Comparison of ENCODE assay signal across 8 cellular contexts in the genomic region with DNA sequence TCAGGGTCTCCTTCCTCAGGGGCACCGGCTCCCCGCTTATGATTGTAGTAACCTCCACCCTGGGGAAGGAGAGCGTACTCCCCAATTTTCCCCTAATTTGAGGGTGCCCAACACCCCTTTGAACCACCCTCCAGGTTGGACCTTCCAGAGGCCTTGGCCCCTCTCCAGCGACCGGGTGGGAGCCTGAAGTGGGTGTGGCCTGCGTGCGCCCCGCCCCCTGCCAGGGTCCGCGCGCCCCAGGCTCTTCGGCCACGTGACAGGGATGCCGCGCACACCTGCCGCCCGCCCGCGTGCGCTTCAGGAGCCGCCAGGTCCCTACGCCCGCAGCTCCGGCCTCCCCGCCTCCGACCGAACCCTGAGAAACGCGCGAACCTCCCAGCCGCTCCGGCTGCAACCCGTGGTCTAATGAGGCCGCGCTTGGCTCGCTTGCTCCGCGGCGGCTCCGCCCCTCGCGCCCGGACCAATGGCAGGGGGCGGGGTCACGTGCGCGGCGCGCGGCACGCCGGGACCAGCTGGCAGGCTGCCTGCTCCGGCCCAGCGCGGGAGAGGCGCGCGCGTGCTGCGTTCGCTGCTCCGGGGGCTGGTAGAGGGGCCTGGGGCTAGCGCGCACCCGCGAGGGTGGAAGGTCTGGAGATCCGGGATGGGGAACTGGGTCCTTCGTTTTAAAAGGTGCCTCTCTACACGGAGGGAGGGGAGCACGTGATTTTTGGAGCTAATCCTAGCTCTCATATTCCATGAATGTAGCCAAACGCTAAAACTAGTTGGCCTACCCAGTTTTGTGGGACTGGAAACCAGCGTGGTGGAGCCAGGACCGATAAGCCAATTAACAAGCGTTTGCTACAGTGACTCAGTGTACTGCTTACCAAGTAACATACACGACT. TPM values are rescaled to one million over a fixed set of nuclear protein-coding genes. Genes with fewer than 3 reads are reported as not detected.
DNase-seq lines count a peak whose midpoint lies in the region; ATAC-seq, FAIRE-seq and TF ChIP-seq lines count a peak whose summit lies in the region.

A gene (minus strand): TSS at position 404 of the 881 bp plus-strand sequence. CDS start 618 bp downstream, outside the sequence.

- intact Hi-C loops in HepG2 (cut with micrococcal nuclease; ENCODE audit: unreplicated experiment) = no loop called here

- no peak within 1 kb of the TSS for H2AFZ ChIP-seq in HepG2 (ENCODE audit: low read length)

- H3K27me3 ChIP-seq in HepG2 (ENCODE audit: control insufficient read depth in 1 of 2, insufficient read depth in 2 of 2, low read length in 2 of 2) = no peaks in the 10 kb centered on the region

- TF ChIP-seq RAD21 in HepG2 (CRISPR knock-in tag; IDR thresholded peaks at IDR 0.05) = peak; percentile 60; the same call in 1 of the 2 replicates

- H3K9ac ChIP-seq in HepG2 (ENCODE audit: insufficient read depth, low read depth, low read length) = peak within 1 kb of the TSS; percentile 60

- no peak for FAIRE-seq in HepG2 (lab: Jason Lieb, UNC)

- ATAC-seq in HG03469 (IDR thresholded peaks at IDR 0.05; ENCODE audit: unreplicated experiment) = peak; percentile 45
- peak; percentile 79 for ATAC-seq in HepG2

- POLR2A ChIA-PET in HepG2 (lab: Yijun Ruan, JAX) = interaction anchor here (0.6 to 2.0 kb wide), 12 partner anchors 10 to 526 kb away, joined by 3 to 21 read pairs (median 3); a partner anchor contains a TSS

- no peak; the same call in 1 of the 2 replicates for TF ChIP-seq CTCF in HepG2 (CRISPR knock-in tag; IDR thresholded peaks at IDR 0.05)

- H3K9me3 ChIP-seq in HepG2 (ENCODE audit: low read length) = no peaks in the 10 kb centered on the region

- TF ChIP-seq EP300 in HepG2 (IDR thresholded peaks at IDR 0.05; ENCODE audit: low read depth in 2 of 2, low read length in 2 of 2) = peak in 1 of 2 experiments; percentile 48; a peak in 2 of 4 replicates
- TF ChIP-seq EP300 in HepG2 (CRISPR knock-in tag; IDR thresholded peaks at IDR 0.05; ENCODE audit: borderline replicate concordance) = 0 out of 2 replicates have a peak, but pooled peaks have one; percentile 15

- peaks cover 11% of the 10 kb centered on the region for H3K79me2 ChIP-seq in HepG2 (ENCODE audit: insufficient read depth, low read length)

- in situ Hi-C loops in GM18951 (cut with MboI; ENCODE audit: low sequenced_read_pairs, unreplicated experiment) (no loop called here), HepG2 (cut with HindIII; ENCODE audit: extremely low pct_ligation_motif_present, low pct_unique_long_range_greater_than_20kb) (no loop called here)

- H4K20me1 ChIP-seq in HepG2 (ENCODE audit: insufficient read depth, low read length) = no peaks in the 10 kb centered on the region

- peak within 1 kb of the TSS; percentile 76 for H3K27ac ChIP-seq in HepG2 (ENCODE audit: extremely low read length, insufficient read depth, low read length)

- H3K36me3 ChIP-seq in HepG2 (replicated peaks in 1 of 2; ENCODE audit: control insufficient read depth in 1 of 2, insufficient read depth in 2 of 2, low read length in 2 of 2) = peaks cover 5 to 36% of the 10 kb centered on the region in 2 experiments; a peak in 4 of 5 replicates

- CTCF ChIA-PET in HepG2 (lab: Yijun Ruan, JAX; ENCODE audit: low intra/inter-chr PET ratio, low total read pairs) = no interaction called here

- peak; percentile 97 for DNase-seq in AG08395 (ENCODE audit: low spot score)
- peak; percentile 37 for DNase-seq in NCI-H526 treated with DMSO at 0.1 percent for 48 hours (lab: John Stamatoyannopoulos, UW)
- DNase-seq in activated CD4-positive, alpha-beta T cell treated with anti-CD3 and anti-CD28 coated beads, Interleukin-2, amount 50 U/mL, for 1 hour = peak; percentile 86
- DNase-seq in dedifferentiated amniotic fluid mesenchymal stem cell (ENCODE audit: extremely low spot score) = peak; percentile 54
- peak; percentile 75 for DNase-seq in HepG2 (ENCODE audit: low spot score)
- peak; percentile 90 for DNase-seq in stimulated activated CD4-positive, alpha-beta T cell treated with anti-CD3 and anti-CD28 coated beads, Interleukin-4, amount 100 ng/mL, for 1 hour

- BruUV-seq in HepG2 (replicated peaks; lab: Mats Ljungman, UMichigan) = no TSS peak

- WGBS in HepG2 (ENCODE audit: low lambda C conversion rate) = 5% methylated on average over 44 of the region's 75 CpGs

- peaks cover 42% of the 10 kb centered on the region for H3K4me1 ChIP-seq in HepG2 (ENCODE audit: insufficient read depth, low read length)

- TF ChIP-seq POLR2A in GM18951 (IDR thresholded peaks at IDR 0.05; ENCODE audit: extremely low read depth, insufficient read depth, insufficient read length) = peak; percentile 94
- peak; percentile 65 to 84 for TF ChIP-seq POLR2A in HepG2 (IDR thresholded peaks at IDR 0.05; ENCODE audit: insufficient read depth in 1 of 2, low read depth in 2 of 2, low read length in 2 of 2)

- H3K4me3 ChIP-seq in HepG2 (replicated peaks in 1 of 3; ENCODE audit: insufficient read depth in 1 of 3, low read depth in 2 of 3, low read length in 3 of 3) = peak within 1 kb of the TSS; percentile 45 to 66 (median 52); a peak in 5 of 6 replicates

- peak within 1 kb of the TSS; percentile 70 for H3K4me2 ChIP-seq in HepG2 (ENCODE audit: low read depth, low read length)

TF ChIP-seq in HepG2, 621 proteins besides CTCF, POLR2A, EP300 and RAD21 (continues in another document):
- TF ChIP-seq ZNF709 (CRISPR knock-in tag; IDR thresholded peaks at IDR 0.05) (peak; percentile 98), BORCS8-MEF2B (CRISPR knock-in tag; IDR thresholded peaks at IDR 0.05) (peak; percentile 99), EED (CRISPR knock-in tag; IDR thresholded peaks at IDR 0.05) (peak; percentile 98), DR1 (CRISPR knock-in tag; IDR thresholded peaks at IDR 0.05) (peak; percentile 89; the same call in 1 of the 2 replicates), PHB2 (IDR thresholded peaks at IDR 0.05; ENCODE audit: partially characterized antibody) (no peak)
- TF ChIP-seq, protein P1, sequence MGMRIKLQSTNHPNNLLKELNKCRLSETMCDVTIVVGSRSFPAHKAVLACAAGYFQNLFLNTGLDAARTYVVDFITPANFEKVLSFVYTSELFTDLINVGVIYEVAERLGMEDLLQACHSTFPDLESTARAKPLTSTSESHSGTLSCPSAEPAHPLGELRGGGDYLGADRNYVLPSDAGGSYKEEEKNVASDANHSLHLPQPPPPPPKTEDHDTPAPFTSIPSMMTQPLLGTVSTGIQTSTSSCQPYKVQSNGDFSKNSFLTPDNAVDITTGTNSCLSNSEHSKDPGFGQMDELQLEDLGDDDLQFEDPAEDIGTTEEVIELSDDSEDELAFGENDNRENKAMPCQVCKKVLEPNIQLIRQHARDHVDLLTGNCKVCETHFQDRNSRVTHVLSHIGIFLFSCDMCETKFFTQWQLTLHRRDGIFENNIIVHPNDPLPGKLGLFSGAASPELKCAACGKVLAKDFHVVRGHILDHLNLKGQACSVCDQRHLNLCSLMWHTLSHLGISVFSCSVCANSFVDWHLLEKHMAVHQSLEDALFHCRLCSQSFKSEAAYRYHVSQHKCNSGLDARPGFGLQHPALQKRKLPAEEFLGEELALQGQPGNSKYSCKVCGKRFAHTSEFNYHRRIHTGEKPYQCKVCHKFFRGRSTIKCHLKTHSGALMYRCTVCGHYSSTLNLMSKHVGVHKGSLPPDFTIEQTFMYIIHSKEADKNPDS (CRISPR knock-in tag; IDR thresholded peaks at IDR 0.05) = no peak; the same call in 1 of the 2 replicates
- TF ChIP-seq, protein P2, sequence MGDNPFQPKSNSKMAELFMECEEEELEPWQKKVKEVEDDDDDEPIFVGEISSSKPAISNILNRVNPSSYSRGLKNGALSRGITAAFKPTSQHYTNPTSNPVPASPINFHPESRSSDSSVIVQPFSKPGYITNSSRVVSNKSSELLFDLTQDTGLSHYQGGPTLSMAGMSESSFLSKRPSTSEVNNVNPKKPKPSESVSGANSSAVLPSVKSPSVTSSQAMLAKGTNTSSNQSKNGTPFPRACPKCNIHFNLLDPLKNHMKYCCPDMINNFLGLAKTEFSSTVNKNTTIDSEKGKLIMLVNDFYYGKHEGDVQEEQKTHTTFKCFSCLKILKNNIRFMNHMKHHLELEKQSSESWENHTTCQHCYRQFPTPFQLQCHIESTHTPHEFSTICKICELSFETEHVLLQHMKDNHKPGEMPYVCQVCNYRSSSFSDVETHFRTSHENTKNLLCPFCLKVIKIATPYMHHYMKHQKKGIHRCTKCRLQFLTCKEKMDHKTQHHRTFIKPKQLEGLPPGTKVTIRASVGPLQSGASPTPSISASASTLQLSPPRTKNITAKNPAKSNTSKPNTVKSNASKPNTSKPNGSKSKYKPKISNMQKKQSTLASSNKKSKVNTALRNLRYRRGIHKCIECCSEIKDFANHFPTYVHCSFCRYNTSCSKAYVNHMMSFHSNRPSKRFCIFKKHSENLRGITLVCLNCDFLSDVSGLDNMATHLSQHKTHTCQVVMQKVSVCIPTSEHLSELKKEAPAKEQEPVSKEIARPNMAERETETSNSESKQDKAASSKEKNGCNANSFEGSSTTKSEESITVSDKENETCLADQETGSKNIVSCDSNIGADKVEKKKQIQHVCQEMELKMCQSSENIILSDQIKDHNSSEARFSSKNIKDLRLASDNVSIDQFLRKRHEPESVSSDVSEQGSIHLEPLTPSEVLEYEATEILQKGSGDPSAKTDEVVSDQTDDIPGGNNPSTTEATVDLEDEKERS (CRISPR knock-in tag; IDR thresholded peaks at IDR 0.05) = peak; percentile 81; the same call in 1 of the 2 replicates

RNA-seq across cellular contexts. Expression of the gene that starts here (rescaled TPM):
- 20.8 and 28.1 TPM in 2 replicates for total RNA-seq in HepG2 (2016; rRNA removed; fragmentation: Illumina TruSeq; extraction: Trizol)
- total RNA-seq in HepG2 (2016; cell fraction: cytosol; rRNA removed; fragmentation: Illumina TruSeq; extraction: Trizol; ENCODE audit: low read depth) = 7.3 and 8.2 TPM in 2 replicates
- 20.3 and 27.3 TPM in 2 replicates for total RNA-seq in HepG2 (2016; cell fraction: insoluble cytoplasmic fraction; rRNA removed; fragmentation: Illumina TruSeq; extraction: Trizol)
- 21.0 and 23.1 TPM in 2 replicates for total RNA-seq in HepG2 (2016; cell fraction: membrane; rRNA removed; fragmentation: Illumina TruSeq; extraction: Trizol)
- 36.0 and 41.8 TPM in 2 replicates for total RNA-seq in HepG2 (2016; cell fraction: nucleus; rRNA removed; fragmentation: Illumina TruSeq; extraction: Trizol)
- 8.6 and 9.3 TPM in 2 replicates for polyA plus RNA-seq in HepG2 (2011; rRNA removed)
- polyA plus RNA-seq in HepG2 (2011; cell fraction: cytosol; rRNA removed) = 6.1 and 7.7 TPM in 2 replicates
- 13.7 and 15.2 TPM in 2 replicates for polyA plus RNA-seq in HepG2 (2011; cell fraction: nucleus; rRNA removed)
- polyA plus RNA-seq in HepG2 (2012) = 14.0 and 17.1 TPM in 2 replicates
- polyA plus RNA-seq in HepG2 (2016; cell fraction: cytosol; fragmentation: Illumina TruSeq; extraction: Trizol; ENCODE audit: low read depth) = 4.4 and 4.5 TPM in 2 replicates
- 24.5 and 29.9 TPM in 2 replicates for polyA plus RNA-seq in HepG2 (2016; cell fraction: insoluble cytoplasmic fraction; fragmentation: Illumina TruSeq; extraction: Trizol; ENCODE audit: low read depth)
- 14.7 and 14.9 TPM in 2 replicates for polyA plus RNA-seq in HepG2 (2016; cell fraction: membrane; fragmentation: Illumina TruSeq; extraction: Trizol; ENCODE audit: low read depth)
- 46.8 and 52.4 TPM in 2 replicates for polyA plus RNA-seq in HepG2 (2016; cell fraction: nucleus; fragmentation: Illumina TruSeq; extraction: Trizol; ENCODE audit: insufficient read depth, low read depth)
- 15.6 and 23.7 TPM in 2 replicates for polyA minus RNA-seq in HepG2 (2011; rRNA and poly(A)+ RNA removed; ENCODE audit: low replicate concordance)
- 11.4 and 13.1 TPM in 2 replicates for polyA minus RNA-seq in HepG2 (2011; cell fraction: cytosol; rRNA and poly(A)+ RNA removed)
- polyA minus RNA-seq in HepG2 (2011; cell fraction: nucleus; rRNA and poly(A)+ RNA removed) = 8.6 and 10.9 TPM in 2 replicates

Comparison
In these comparisons a context has a peak if more than half of its experiments do, and no peak if none do; other contexts are left out.
1. Peak in every context shown above with its lines: DNase-seq, ATAC-seq, H3K4me3 ChIP-seq and H3K27ac ChIP-seq.
2. DNase-seq: peak in every context shown above with its lines; median percentile 97 in AG08395; 90 in stimulated activated CD4-positive, alpha-beta T cell treated with anti-CD3 and anti-CD28 coated beads, Interleukin-4, amount 100 ng/mL, for 1 hour; 86 in activated CD4-positive, alpha-beta T cell treated with anti-CD3 and anti-CD28 coated beads, Interleukin-2, amount 50 U/mL, for 1 hour; 75 in HepG2; 54 in dedifferentiated amniotic fluid mesenchymal stem cell; 37 in NCI-H526 treated with DMSO at 0.1 percent for 48 hours.